8 cellular contexts compared by ENCODE assay signal in genomic region chr19:19866599-19867248, GRCh38. TPM values are rescaled to one million over a fixed set of nuclear protein-coding genes. Genes with fewer than 3 reads are reported as not detected.
DNase-seq lines count a peak whose midpoint lies in the region; ATAC-seq and TF ChIP-seq lines count a peak whose summit lies in the region.

No MANE protein-coding gene starts in this region.

- H3K9ac ChIP-seq in HUES48 (ENCODE audit: low read depth, low read length) = peak overlapping the region; percentile 100

- intact Hi-C loops in lower lobe of right lung (cut with DNase I) = no loop called here

- H3K9me3 ChIP-seq in BE2C = peaks cover 3% of the 10 kb centered on the region; the same call in 1 of the 2 replicates
- H3K9me3 ChIP-seq in HUES48 (ENCODE audit: control insufficient read depth, insufficient read depth, low read length) = no peaks in the 10 kb centered on the region
- H3K9me3 ChIP-seq in lower lobe of right lung = peaks cover 15% of the 10 kb centered on the region

- peaks cover 15% of the 10 kb centered on the region for H3K36me3 ChIP-seq in BE2C
- H3K36me3 ChIP-seq in HUES48 (ENCODE audit: control insufficient read depth, insufficient read depth, low read length) = peaks cover 6% of the 10 kb centered on the region
- no peaks in the 10 kb centered on the region for H3K36me3 ChIP-seq in lower lobe of right lung

- H3K4me1 ChIP-seq in BE2C = no peaks in the 10 kb centered on the region
- H3K4me1 ChIP-seq in HUES48 (ENCODE audit: control insufficient read depth, insufficient read depth, low read length) = 0 out of 2 replicates have a peak, but pooled peaks cover 10% of the 10 kb centered on the region
- H3K4me1 ChIP-seq in lower lobe of right lung = peaks cover 27% of the 10 kb centered on the region

- peak overlapping the region; percentile 100 for H3K27ac ChIP-seq in HUES48 (ENCODE audit: low read depth, low read length)
- H3K27ac ChIP-seq in cingulate gyrus (ENCODE audit: low read depth, low read length) = peak overlapping the region; percentile 69
- H3K27ac ChIP-seq in lower lobe of right lung = peak overlapping the region; percentile 92

- H3K4me3 ChIP-seq in BE2C (ENCODE audit: low read depth, low read length) (peak overlapping the region; percentile 99), HUES48 (ENCODE audit: low read depth, low read length) (peak overlapping the region; percentile 100), lower lobe of right lung (peak overlapping the region; percentile 73)

- TF ChIP-seq CTCF in BE2C (IDR thresholded peaks at IDR 0.05; ENCODE audit: low read depth, low read length) = no peak
- TF ChIP-seq CTCF in lower lobe of right lung (IDR thresholded peaks at IDR 0.05) = no peak

- peak in 1 of 2 donors; percentile 11 for ATAC-seq in lower lobe of right lung

- H3K27me3 ChIP-seq in BE2C = no peaks in the 10 kb centered on the region
- no peaks in the 10 kb centered on the region for H3K27me3 ChIP-seq in HUES48 (ENCODE audit: control insufficient read depth, insufficient read depth, low read length)
- no peaks in the 10 kb centered on the region for H3K27me3 ChIP-seq in lower lobe of right lung (ENCODE audit: low read depth)

- DNase-seq in BE2C = peak; percentile 17
- peak; percentile 4 for DNase-seq in activated CD4-positive, CD25-positive, alpha-beta regulatory T cell treated with anti-CD3 and anti-CD28 coated beads, Interleukin-2, amount 50 U/mL, for 16 hours (ENCODE audit: low read depth, low spot score)
- DNase-seq in lower lobe of right lung = no peak
- peak; percentile 4 to 8 for DNase-seq in stimulated activated CD8-positive, alpha-beta memory T cell treated with anti-CD3 and anti-CD28 coated beads, Interleukin-7, amount 100 ng/mL, for 4 hours (ENCODE audit: low read depth in 2 of 2)
- no peak for DNase-seq in UCSD-AML1 (lab: John Stamatoyannopoulos, UW; ENCODE audit: unreplicated experiment)
- no peak for DNase-seq in COLO829 (ENCODE audit: low spot score)

RNA-seq across cellular contexts. Expression of gene ZNF253, which starts 1.0 kb away (rescaled TPM):
- polyA plus RNA-seq in BE2C (2012; ENCODE audit: insufficient read depth, insufficient read length, low read depth) = 5.6 TPM
- total RNA-seq in lower lobe of right lung = 10.4 TPM

RNA-seq across cellular contexts. Expression of gene ZNF93, which starts 34.0 kb away (rescaled TPM):
- polyA plus RNA-seq in BE2C (2012; ENCODE audit: insufficient read depth, insufficient read length, low read depth) = 2.6 TPM
- total RNA-seq in lower lobe of right lung = 3.7 TPM

RNA-seq across cellular contexts. Expression of gene ZNF506, which starts 45.2 kb away (rescaled TPM):
- polyA plus RNA-seq in BE2C (2012; ENCODE audit: insufficient read depth, insufficient read length, low read depth) = 7.8 TPM
- 24.5 TPM for total RNA-seq in lower lobe of right lung

Comparison
In these comparisons a context has a peak if more than half of its experiments do, and no peak if none do; other contexts are left out.
1. DNase-seq: peak in BE2C (single experiment), activated CD4-positive, CD25-positive, alpha-beta regulatory T cell treated with anti-CD3 and anti-CD28 coated beads, Interleukin-2, amount 50 U/mL, for 16 hours (single experiment) and stimulated activated CD8-positive, alpha-beta memory T cell treated with anti-CD3 and anti-CD28 coated beads, Interleukin-7, amount 100 ng/mL, for 4 hours (2 of 2); none in lower lobe of right lung (single experiment), UCSD-AML1 (single experiment) and COLO829 (single experiment).
2. Peak in every context shown above with its lines, with median percentiles within 50 percentile points of each other: H3K4me3 ChIP-seq and H3K27ac ChIP-seq.